1 cellular context compared by ENCODE assay signal in genomic region chr1:245153645-245154428, GRCh38.
TF ChIP-seq lines count a peak whose summit lies in the region.

No MANE protein-coding gene starts in this region.

TF ChIP-seq in HEK293, 187 proteins besides CTCF, POLR2A, EP300 and RAD21 (continued from another document):
- TF ChIP-seq ZSCAN4 (tag by site-specific recombination; IDR thresholded peaks at IDR 0.05) (no peak), ZNF335 (tag by site-specific recombination; conservative IDR thresholded peaks at IDR 0.05) (peak; percentile 40), ZFHX2 (tag by site-specific recombination; conservative IDR thresholded peaks at IDR 0.05) (no peak), ZNF324 (tag by site-specific recombination; IDR thresholded peaks at IDR 0.05) (no peak), SP2 (tag by site-specific recombination; IDR thresholded peaks at IDR 0.05) (no peak), ZNF398 (tag by site-specific recombination; IDR thresholded peaks at IDR 0.05) (no peak), IKZF3 (tag by site-specific recombination; IDR thresholded peaks at IDR 0.05) (no peak), ZNF394 (tag by site-specific recombination; IDR thresholded peaks at IDR 0.05; ENCODE audit: borderline replicate concordance) (no peak), ZSCAN23 (tag by site-specific recombination; IDR thresholded peaks at IDR 0.05) (no peak), ZBTB48 (tag by site-specific recombination; IDR thresholded peaks at IDR 0.05) (no peak), ZNF391 (tag by site-specific recombination; IDR thresholded peaks at IDR 0.05; ENCODE audit: borderline replicate concordance, low read depth) (no peak), ATF2 (tag by site-specific recombination; IDR thresholded peaks at IDR 0.05; ENCODE audit: low read depth) (no peak), ZBTB20 (tag by site-specific recombination; IDR thresholded peaks at IDR 0.05) (peak; percentile 43; the same call in 1 of the 2 replicates), ZNF701 (tag by site-specific recombination; IDR thresholded peaks at IDR 0.05) (no peak), PBX3 (CRISPR knock-in tag; IDR thresholded peaks at IDR 0.05) (no peak), ZNF18 (tag by site-specific recombination; IDR thresholded peaks at IDR 0.05) (no peak), GLIS2 (tag by site-specific recombination; IDR thresholded peaks at IDR 0.05) (peak; percentile 52; the same call in 1 of the 2 replicates), REPIN1 (tag by site-specific recombination; IDR thresholded peaks at IDR 0.05; ENCODE audit: low read depth) (no peak), GFI1B (tag by site-specific recombination; IDR thresholded peaks at IDR 0.05) (no peak), YY1 (tag by site-specific recombination; IDR thresholded peaks at IDR 0.05) (no peak), ZFP69B (tag by site-specific recombination; IDR thresholded peaks at IDR 0.05) (no peak), ZNF146 (tag by site-specific recombination; IDR thresholded peaks at IDR 0.05) (no peak), ZNF560 (tag by site-specific recombination; IDR thresholded peaks at IDR 0.05; ENCODE audit: borderline replicate concordance) (no peak), ZNF514 (tag by site-specific recombination; IDR thresholded peaks at IDR 0.05) (no peak), ZNF175 (tag by site-specific recombination; IDR thresholded peaks at IDR 0.05) (no peak), MEIS1 (CRISPR knock-in tag; IDR thresholded peaks at IDR 0.05; ENCODE audit: borderline replicate concordance) (no peak), ZNF521 (tag by site-specific recombination; IDR thresholded peaks at IDR 0.05) (no peak), KLF9 (tag by site-specific recombination; IDR thresholded peaks at IDR 0.05; ENCODE audit: low read depth) (peak; percentile 35; the same call in 1 of the 2 replicates), ZNF26 (tag by site-specific recombination; IDR thresholded peaks at IDR 0.05) (no peak), ZNF133 (tag by site-specific recombination; IDR thresholded peaks at IDR 0.05) (no peak), INSM2 (tag by site-specific recombination; IDR thresholded peaks at IDR 0.05) (0 out of 2 replicates have a peak, but pooled peaks have one; percentile 59)
